ENCODE assay signal across 1 cellular context in the genomic region with DNA sequence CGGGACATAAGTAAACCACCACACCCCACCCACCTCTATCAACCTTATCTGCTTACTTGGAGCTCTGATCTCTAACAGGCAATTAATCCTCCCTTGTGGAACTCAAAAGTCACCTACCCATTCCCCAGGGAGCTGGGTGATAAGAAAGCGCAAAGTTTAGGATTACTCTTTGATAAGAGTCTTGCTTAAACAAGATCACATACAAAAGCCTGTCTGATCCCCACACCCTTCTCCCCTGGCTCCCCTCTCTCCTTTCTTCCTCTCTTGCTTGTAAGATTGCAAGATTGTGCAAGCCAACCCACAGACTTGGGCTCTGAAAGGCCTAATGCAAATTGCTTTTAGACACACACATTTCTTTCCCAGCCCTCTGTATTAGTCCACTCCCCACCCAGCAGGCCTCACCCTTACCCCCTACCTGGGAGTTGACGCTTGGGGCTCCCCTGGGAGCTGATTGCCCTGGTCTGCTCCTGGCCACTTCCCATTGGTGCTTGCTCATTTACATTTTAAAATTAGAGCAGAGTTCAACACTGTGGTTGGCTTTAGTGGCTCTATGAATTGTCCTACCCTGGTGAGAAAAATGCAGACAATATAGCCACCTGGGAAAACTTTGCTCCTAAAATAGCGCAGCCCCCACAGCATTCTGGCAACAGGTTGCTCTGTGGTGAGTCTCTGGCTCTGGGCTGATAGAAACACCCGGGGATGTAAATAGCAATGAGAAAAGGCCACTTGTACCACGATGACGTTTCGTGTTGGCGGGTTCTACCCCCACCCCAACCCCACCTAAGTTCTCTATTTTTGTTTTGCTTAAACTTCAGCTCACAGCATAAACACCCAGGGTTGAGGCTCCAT.
TF ChIP-seq lines count a peak whose summit lies in the region.

No MANE protein-coding gene starts in this region.

TF ChIP-seq in HepG2, 621 proteins besides CTCF, POLR2A, EP300 and RAD21 (continued from another document and continues in another):
- no peak for TF ChIP-seq KMT2B (CRISPR knock-in tag; IDR thresholded peaks at IDR 0.05)
- TF ChIP-seq MEIS2 (CRISPR knock-in tag; IDR thresholded peaks at IDR 0.05): no peak
- no peak for TF ChIP-seq CENPX (CRISPR knock-in tag; IDR thresholded peaks at IDR 0.05)
- TF ChIP-seq ZNF788 (CRISPR knock-in tag; IDR thresholded peaks at IDR 0.05; ENCODE audit: borderline replicate concordance): peak; percentile 62; the same call in 1 of the 2 replicates
- TF ChIP-seq, protein P1, sequence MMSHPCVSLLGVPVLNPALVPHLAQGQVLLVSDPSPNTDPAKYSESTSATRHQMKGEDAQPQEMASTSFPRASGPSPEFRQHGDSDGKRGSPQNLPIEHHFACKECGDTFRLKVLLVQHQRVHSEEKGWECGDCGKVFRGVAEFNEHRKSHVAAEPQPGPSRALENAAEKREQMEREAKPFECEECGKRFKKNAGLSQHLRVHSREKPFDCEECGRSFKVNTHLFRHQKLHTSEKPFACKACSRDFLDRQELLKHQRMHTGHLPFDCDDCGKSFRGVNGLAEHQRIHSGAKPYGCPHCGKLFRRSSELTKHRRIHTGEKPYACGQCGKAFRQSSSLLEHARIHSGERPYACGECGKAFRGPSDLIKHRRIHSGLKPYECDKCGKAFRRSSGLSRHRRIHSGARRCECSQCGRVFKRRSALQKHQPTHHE (CRISPR knock-in tag; IDR thresholded peaks at IDR 0.05; ENCODE audit: borderline replicate concordance): no peak
- TF ChIP-seq HHEX (CRISPR knock-in tag; IDR thresholded peaks at IDR 0.05): no peak
- TF ChIP-seq KAT7 (CRISPR knock-in tag; IDR thresholded peaks at IDR 0.05; ENCODE audit: borderline replicate concordance): 0 out of 2 replicates have a peak, but pooled peaks have one; percentile 26
- TF ChIP-seq, protein P2, sequence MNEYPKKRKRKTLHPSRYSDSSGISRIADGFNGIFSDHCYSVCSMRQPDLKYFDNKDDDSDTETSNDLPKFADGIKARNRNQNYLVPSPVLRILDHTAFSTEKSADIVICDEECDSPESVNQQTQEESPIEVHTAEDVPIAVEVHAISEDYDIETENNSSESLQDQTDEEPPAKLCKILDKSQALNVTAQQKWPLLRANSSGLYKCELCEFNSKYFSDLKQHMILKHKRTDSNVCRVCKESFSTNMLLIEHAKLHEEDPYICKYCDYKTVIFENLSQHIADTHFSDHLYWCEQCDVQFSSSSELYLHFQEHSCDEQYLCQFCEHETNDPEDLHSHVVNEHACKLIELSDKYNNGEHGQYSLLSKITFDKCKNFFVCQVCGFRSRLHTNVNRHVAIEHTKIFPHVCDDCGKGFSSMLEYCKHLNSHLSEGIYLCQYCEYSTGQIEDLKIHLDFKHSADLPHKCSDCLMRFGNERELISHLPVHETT (CRISPR knock-in tag; conservative IDR thresholded peaks at IDR 0.05): no peak
- TF ChIP-seq ZNF343 (CRISPR knock-in tag; IDR thresholded peaks at IDR 0.05): 0 out of 2 replicates have a peak, but pooled peaks have one; percentile 19
- peak; percentile 23; the same call in 1 of the 2 replicates for TF ChIP-seq KLF9 (CRISPR knock-in tag; IDR thresholded peaks at IDR 0.05; ENCODE audit: low read depth)
- TF ChIP-seq NCOA2 (CRISPR knock-in tag; IDR thresholded peaks at IDR 0.05): peak; percentile 89; the same call in 1 of the 2 replicates
- no peak for TF ChIP-seq ZNF10 (CRISPR knock-in tag; IDR thresholded peaks at IDR 0.05; ENCODE audit: borderline replicate concordance, low read depth)
- 0 out of 2 replicates have a peak, but pooled peaks have one; percentile 3 for TF ChIP-seq PHF8 (CRISPR knock-in tag; IDR thresholded peaks at IDR 0.05)
- no peak for TF ChIP-seq ZNF326 (CRISPR knock-in tag; IDR thresholded peaks at IDR 0.05; ENCODE audit: borderline replicate concordance)
- TF ChIP-seq NFYC (CRISPR knock-in tag; IDR thresholded peaks at IDR 0.05): 0 out of 2 replicates have a peak, but pooled peaks have one; percentile 30
- TF ChIP-seq, protein P3, sequence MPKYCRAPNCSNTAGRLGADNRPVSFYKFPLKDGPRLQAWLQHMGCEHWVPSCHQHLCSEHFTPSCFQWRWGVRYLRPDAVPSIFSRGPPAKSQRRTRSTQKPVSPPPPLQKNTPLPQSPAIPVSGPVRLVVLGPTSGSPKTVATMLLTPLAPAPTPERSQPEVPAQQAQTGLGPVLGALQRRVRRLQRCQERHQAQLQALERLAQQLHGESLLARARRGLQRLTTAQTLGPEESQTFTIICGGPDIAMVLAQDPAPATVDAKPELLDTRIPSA (CRISPR knock-in tag; IDR thresholded peaks at IDR 0.05; ENCODE audit: borderline replicate concordance): no peak
- no peak for TF ChIP-seq ZNF781 (CRISPR knock-in tag; IDR thresholded peaks at IDR 0.05; ENCODE audit: borderline replicate concordance, not compliant biosample characterization)
- TF ChIP-seq, protein P4, sequence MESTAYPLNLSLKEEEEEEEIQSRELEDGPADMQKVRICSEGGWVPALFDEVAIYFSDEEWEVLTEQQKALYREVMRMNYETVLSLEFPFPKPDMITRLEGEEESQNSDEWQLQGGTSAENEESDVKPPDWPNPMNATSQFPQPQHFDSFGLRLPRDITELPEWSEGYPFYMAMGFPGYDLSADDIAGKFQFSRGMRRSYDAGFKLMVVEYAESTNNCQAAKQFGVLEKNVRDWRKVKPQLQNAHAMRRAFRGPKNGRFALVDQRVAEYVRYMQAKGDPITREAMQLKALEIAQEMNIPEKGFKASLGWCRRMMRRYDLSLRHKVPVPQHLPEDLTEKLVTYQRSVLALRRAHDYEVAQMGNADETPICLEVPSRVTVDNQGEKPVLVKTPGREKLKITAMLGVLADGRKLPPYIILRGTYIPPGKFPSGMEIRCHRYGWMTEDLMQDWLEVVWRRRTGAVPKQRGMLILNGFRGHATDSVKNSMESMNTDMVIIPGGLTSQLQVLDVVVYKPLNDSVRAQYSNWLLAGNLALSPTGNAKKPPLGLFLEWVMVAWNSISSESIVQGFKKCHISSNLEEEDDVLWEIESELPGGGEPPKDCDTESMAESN (CRISPR knock-in tag; conservative IDR thresholded peaks at IDR 0.05): 0 out of 2 replicates have a peak, but pooled peaks have one; percentile 42
- TF ChIP-seq ZNF749 (CRISPR knock-in tag; IDR thresholded peaks at IDR 0.05; ENCODE audit: borderline replicate concordance): 0 out of 2 replicates have a peak, but pooled peaks have one; percentile 25
- TF ChIP-seq ELF1 (CRISPR knock-in tag; IDR thresholded peaks at IDR 0.05): no peak
- no peak for TF ChIP-seq ZBTB38 (CRISPR knock-in tag; IDR thresholded peaks at IDR 0.05)
- peak; percentile 54; the same call in 1 of the 2 replicates for TF ChIP-seq RXRB (CRISPR knock-in tag; IDR thresholded peaks at IDR 0.05; ENCODE audit: borderline replicate concordance)
- TF ChIP-seq, protein P5, sequence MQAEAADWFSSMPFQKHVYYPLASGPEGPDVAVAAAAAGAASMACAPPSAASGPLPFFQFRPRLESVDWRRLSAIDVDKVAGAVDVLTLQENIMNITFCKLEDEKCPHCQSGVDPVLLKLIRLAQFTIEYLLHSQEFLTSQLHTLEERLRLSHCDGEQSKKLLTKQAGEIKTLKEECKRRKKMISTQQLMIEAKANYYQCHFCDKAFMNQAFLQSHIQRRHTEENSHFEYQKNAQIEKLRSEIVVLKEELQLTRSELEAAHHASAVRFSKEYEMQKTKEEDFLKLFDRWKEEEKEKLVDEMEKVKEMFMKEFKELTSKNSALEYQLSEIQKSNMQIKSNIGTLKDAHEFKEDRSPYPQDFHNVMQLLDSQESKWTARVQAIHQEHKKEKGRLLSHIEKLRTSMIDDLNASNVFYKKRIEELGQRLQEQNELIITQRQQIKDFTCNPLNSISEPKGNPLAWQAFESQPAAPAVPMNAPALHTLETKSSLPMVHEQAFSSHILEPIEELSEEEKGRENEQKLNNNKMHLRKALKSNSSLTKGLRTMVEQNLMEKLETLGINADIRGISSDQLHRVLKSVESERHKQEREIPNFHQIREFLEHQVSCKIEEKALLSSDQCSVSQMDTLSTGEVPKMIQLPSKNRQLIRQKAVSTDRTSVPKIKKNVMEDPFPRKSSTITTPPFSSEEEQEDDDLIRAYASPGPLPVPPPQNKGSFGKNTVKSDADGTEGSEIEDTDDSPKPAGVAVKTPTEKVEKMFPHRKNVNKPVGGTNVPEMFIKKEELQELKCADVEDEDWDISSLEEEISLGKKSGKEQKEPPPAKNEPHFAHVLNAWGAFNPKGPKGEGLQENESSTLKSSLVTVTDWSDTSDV (CRISPR knock-in tag; IDR thresholded peaks at IDR 0.05): no peak
- peak; percentile 54; the same call in 1 of the 2 replicates for TF ChIP-seq ZNF430 (CRISPR knock-in tag; IDR thresholded peaks at IDR 0.05)
- TF ChIP-seq, protein P6, sequence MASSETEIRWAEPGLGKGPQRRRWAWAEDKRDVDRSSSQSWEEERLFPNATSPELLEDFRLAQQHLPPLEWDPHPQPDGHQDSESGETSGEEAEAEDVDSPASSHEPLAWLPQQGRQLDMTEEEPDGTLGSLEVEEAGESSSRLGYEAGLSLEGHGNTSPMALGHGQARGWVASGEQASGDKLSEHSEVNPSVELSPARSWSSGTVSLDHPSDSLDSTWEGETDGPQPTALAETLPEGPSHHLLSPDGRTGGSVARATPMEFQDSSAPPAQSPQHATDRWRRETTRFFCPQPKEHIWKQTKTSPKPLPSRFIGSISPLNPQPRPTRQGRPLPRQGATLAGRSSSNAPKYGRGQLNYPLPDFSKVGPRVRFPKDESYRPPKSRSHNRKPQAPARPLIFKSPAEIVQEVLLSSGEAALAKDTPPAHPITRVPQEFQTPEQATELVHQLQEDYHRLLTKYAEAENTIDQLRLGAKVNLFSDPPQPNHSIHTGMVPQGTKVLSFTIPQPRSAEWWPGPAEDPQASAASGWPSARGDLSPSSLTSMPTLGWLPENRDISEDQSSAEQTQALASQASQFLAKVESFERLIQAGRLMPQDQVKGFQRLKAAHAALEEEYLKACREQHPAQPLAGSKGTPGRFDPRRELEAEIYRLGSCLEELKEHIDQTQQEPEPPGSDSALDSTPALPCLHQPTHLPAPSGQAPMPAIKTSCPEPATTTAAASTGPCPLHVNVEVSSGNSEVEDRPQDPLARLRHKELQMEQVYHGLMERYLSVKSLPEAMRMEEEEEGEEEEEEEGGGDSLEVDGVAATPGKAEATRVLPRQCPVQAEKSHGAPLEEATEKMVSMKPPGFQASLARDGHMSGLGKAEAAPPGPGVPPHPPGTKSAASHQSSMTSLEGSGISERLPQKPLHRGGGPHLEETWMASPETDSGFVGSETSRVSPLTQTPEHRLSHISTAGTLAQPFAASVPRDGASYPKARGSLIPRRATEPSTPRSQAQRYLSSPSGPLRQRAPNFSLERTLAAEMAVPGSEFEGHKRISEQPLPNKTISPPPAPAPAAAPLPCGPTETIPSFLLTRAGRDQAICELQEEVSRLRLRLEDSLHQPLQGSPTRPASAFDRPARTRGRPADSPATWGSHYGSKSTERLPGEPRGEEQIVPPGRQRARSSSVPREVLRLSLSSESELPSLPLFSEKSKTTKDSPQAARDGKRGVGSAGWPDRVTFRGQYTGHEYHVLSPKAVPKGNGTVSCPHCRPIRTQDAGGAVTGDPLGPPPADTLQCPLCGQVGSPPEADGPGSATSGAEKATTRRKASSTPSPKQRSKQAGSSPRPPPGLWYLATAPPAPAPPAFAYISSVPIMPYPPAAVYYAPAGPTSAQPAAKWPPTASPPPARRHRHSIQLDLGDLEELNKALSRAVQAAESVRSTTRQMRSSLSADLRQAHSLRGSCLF (CRISPR knock-in tag; IDR thresholded peaks at IDR 0.05; ENCODE audit: borderline replicate concordance): no peak
- TF ChIP-seq, protein P7, sequence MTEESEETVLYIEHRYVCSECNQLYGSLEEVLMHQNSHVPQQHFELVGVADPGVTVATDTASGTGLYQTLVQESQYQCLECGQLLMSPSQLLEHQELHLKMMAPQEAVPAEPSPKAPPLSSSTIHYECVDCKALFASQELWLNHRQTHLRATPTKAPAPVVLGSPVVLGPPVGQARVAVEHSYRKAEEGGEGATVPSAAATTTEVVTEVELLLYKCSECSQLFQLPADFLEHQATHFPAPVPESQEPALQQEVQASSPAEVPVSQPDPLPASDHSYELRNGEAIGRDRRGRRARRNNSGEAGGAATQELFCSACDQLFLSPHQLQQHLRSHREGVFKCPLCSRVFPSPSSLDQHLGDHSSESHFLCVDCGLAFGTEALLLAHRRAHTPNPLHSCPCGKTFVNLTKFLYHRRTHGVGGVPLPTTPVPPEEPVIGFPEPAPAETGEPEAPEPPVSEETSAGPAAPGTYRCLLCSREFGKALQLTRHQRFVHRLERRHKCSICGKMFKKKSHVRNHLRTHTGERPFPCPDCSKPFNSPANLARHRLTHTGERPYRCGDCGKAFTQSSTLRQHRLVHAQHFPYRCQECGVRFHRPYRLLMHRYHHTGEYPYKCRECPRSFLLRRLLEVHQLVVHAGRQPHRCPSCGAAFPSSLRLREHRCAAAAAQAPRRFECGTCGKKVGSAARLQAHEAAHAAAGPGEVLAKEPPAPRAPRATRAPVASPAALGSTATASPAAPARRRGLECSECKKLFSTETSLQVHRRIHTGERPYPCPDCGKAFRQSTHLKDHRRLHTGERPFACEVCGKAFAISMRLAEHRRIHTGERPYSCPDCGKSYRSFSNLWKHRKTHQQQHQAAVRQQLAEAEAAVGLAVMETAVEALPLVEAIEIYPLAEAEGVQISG (CRISPR knock-in tag; IDR thresholded peaks at IDR 0.05): peak; percentile 74
- no peak for TF ChIP-seq ZNF776 (CRISPR knock-in tag; IDR thresholded peaks at IDR 0.05)
- TF ChIP-seq, protein P8, sequence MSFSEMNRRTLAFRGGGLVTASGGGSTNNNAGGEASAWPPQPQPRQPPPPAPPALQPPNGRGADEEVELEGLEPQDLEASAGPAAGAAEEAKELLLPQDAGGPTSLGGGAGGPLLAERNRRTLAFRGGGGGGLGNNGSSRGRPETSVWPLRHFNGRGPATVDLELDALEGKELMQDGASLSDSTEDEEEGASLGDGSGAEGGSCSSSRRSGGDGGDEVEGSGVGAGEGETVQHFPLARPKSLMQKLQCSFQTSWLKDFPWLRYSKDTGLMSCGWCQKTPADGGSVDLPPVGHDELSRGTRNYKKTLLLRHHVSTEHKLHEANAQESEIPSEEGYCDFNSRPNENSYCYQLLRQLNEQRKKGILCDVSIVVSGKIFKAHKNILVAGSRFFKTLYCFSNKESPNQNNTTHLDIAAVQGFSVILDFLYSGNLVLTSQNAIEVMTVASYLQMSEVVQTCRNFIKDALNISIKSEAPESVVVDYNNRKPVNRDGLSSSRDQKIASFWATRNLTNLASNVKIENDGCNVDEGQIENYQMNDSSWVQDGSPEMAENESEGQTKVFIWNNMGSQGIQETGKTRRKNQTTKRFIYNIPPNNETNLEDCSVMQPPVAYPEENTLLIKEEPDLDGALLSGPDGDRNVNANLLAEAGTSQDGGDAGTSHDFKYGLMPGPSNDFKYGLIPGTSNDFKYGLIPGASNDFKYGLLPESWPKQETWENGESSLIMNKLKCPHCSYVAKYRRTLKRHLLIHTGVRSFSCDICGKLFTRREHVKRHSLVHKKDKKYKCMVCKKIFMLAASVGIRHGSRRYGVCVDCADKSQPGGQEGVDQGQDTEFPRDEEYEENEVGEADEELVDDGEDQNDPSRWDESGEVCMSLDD (CRISPR knock-in tag; IDR thresholded peaks at IDR 0.05; ENCODE audit: borderline replicate concordance): no peak
- TF ChIP-seq ARNTL (CRISPR knock-in tag; IDR thresholded peaks at IDR 0.05): peak; percentile 81; the same call in 1 of the 2 replicates
- TF ChIP-seq, protein P9, sequence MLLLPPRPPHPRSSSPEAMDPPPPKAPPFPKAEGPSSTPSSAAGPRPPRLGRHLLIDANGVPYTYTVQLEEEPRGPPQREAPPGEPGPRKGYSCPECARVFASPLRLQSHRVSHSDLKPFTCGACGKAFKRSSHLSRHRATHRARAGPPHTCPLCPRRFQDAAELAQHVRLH (CRISPR knock-in tag; IDR thresholded peaks at IDR 0.05; ENCODE audit: borderline replicate concordance, low read depth): 0 out of 2 replicates have a peak, but pooled peaks have one; percentile 31
